ENCODE assay signal across 8 cellular contexts in the genomic region with DNA sequence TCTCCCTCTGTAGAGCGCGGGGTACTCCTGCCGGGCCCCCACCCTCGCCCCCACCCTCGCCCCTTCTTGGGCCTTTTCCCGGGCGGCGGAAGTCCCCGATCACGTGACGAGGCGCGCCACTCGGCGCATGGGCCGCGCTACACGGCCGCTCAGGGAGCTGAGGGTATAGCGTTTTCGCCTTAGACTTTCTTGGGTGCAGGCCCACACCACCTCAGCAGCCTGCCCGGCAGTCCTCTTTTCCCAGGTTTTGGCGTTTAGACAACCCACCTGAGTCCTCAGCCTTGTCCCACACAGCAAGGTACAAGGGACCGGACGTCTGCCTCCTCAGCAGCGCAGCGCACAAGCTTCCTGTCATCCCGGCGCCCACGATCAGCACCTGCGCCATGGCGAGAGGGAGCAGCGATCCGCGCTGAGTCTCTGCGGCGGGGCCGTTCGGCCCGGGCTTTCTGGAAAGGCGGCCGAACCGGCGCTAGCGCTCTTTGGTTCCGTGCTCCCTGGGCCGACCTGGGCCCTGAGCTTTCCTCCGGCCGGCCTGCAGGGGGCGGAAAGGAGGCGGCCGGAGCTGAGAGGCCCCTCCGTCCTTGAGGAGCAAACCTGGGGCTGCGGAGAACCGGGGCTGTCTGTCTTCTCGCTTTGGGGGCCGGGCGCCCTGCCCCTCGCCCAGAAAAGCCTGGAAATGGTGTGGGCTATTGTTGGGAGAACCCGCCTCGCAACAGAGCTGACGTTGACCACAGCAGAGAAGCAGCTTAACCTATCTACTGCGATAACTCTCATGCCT. TPM values are rescaled to one million over a fixed set of nuclear protein-coding genes. Genes with fewer than 3 reads are reported as not detected.
A peak's percentile ranks its signal among the peaks of the same experiment; 100 is the strongest.
DNase-seq lines count a peak whose midpoint lies in the region; ATAC-seq, FAIRE-seq and TF ChIP-seq lines count a peak whose summit lies in the region.

TSS of gene RNLS (minus strand) at position 513 of the 778 bp plus-strand sequence.

- peak within 1 kb of the TSS; percentile 41 for H3K4me3 ChIP-seq in lung

- H3K4me1 Mint-ChIP-seq in HFFc6 (ENCODE audit: low read depth) = peaks cover 6% of the 10 kb centered on the region; the same call in 1 of the 2 replicates

- no peaks in the 10 kb centered on the region for H3K27me3 ChIP-seq in lung (ENCODE audit: control insufficient read depth, insufficient read depth)

- H3K4me3 Mint-ChIP-seq in HFFc6 = peak within 1 kb of the TSS; percentile 83

- H3K27ac ChIP-seq in lung (ENCODE audit: low read depth in 1 of 2, low read length in 1 of 2) = peak within 1 kb of the TSS; percentile 79 to 90

- no peak for FAIRE-seq in D721Med (lab: Jason Lieb, UNC)

- no peaks in the 10 kb centered on the region for H3K9me3 Mint-ChIP-seq in HFFc6

- no peaks in the 10 kb centered on the region for H3K36me3 ChIP-seq in lung (ENCODE audit: control insufficient read depth in 2 of 2, insufficient read depth in 2 of 2, low read length in 2 of 2)

- peak within 1 kb of the TSS; percentile 47 for H3K27ac Mint-ChIP-seq in HFFc6

- no peaks in the 10 kb centered on the region for H3K27me3 Mint-ChIP-seq in HFFc6 (ENCODE audit: insufficient read depth)

- no peaks in the 10 kb centered on the region for H3K4me1 ChIP-seq in lung (ENCODE audit: control insufficient read depth in 2 of 2, insufficient read depth in 2 of 2, low read length in 2 of 2)

- H3K9me3 ChIP-seq in lung (ENCODE audit: control insufficient read depth in 2 of 2, insufficient read depth in 1 of 2, low read length in 1 of 2) = no peaks in the 10 kb centered on the region

- TF ChIP-seq POLR2A in GM10847 (IDR thresholded peaks at IDR 0.05; ENCODE audit: extremely low read depth, insufficient read length) = peak; percentile 51

- DNase-seq in HFFc6 (no peak), NCI-H2107 treated with DMSO at 0.1 percent for 48 hours (lab: John Stamatoyannopoulos, UW; ENCODE audit: unreplicated experiment) (peak; percentile 0), lung (ENCODE audit: low spot score) (peak; percentile 66), D721Med (ENCODE audit: insufficient read length, low spot score) (no peak)
- DNase-seq in activated CD8-positive, alpha-beta memory T cell treated with anti-CD3 and anti-CD28 coated beads for 24 hours = peak; percentile 89
- peak; percentile 41 for DNase-seq in effector CD8-positive, alpha-beta T cell (lab: John Stamatoyannopoulos, UW)
- DNase-seq in stimulated activated CD4-positive, alpha-beta T cell treated with anti-CD3 and anti-CD28 coated beads, Interleukin-4, amount 100 ng/mL, for 48 hours (ENCODE audit: low read depth in 2 of 2) = peak; percentile 54 to 64

- H3K36me3 Mint-ChIP-seq in HFFc6 (ENCODE audit: low read depth) = no peaks in the 10 kb centered on the region

- 1 to 6% methylated on average over 63 of the region's 63 CpGs for WGBS in lung, 2 donors

- peak; percentile 77 for TF ChIP-seq CTCF in HFFc6 (IDR thresholded peaks at IDR 0.05)
- peak; percentile 46 for TF ChIP-seq CTCF in lung (IDR thresholded peaks at IDR 0.05; ENCODE audit: control extremely low read depth, extremely low read depth)
- TF ChIP-seq CTCF in D721Med (IDR thresholded peaks at IDR 0.05; ENCODE audit: insufficient read depth, missing control alignments) = no peak

- peak; percentile 94 for ATAC-seq in lung (ENCODE audit: insufficient read depth, low FRiP score)

RNA-seq across cellular contexts. Expression of gene RNLS, which starts in this region (rescaled TPM):
- total RNA-seq in HFFc6 (2021; fragmentation: NEBNext Ultra II Directional; extraction: Animal tissue kit (Norgen Biotek cat#: 25700)) = 1 to 10 TPM; 1.8 to 3.1 (median 2.4) TPM
- total RNA-seq in lung = 10 to 100 TPM in 1 of 2 donors, 1 to 10 TPM in 1; 8.9 to 11.6 TPM
- polyA plus RNA-seq in lung = 1 to 10 TPM; 5.8 to 7.0 TPM

Comparison
In these comparisons a context has a peak if more than half of its experiments do, and no peak if none do; other contexts are left out.
1. DNase-seq: peak in NCI-H2107 treated with DMSO at 0.1 percent for 48 hours (single experiment), activated CD8-positive, alpha-beta memory T cell treated with anti-CD3 and anti-CD28 coated beads for 24 hours (single experiment), effector CD8-positive, alpha-beta T cell (single experiment), lung (single experiment) and stimulated activated CD4-positive, alpha-beta T cell treated with anti-CD3 and anti-CD28 coated beads, Interleukin-4, amount 100 ng/mL, for 48 hours (2 of 2); none in HFFc6 (single experiment) and D721Med (single experiment).